In the genomic region with DNA sequence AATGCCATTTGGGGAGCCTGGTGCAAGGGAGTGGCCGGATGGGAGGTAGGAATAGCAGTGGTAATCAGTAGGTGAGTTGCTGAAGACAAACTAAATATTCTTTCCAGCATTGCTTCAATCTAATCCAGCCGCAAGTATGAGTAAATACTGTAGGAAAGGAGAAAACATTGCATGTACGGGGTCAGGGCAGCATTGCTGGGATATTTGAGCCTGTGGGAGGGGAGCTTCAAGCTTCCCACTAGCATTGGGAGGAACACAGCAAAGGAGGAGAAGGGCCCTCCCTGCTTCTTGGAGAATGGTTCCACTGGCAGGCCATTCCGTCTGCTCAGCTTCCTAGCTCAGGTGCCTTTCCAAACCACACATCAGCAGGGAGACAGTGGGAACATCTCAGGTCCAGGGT, we compare ENCODE assay signal across 11 cellular contexts. TPM values are rescaled to one million over a fixed set of nuclear protein-coding genes. Genes with fewer than 3 reads are reported as not detected.
DNase-seq lines count a peak whose midpoint lies in the region; ATAC-seq, FAIRE-seq and TF ChIP-seq lines count a peak whose summit lies in the region.
"Had no signal": no experiment of that assay in that cellular context is flagged by ENCODE, and none has a peak within 500 bp of the region (broad histone marks: within the 10 kb centered on the region; RNA-seq: fewer than 3 reads in every experiment).

No MANE protein-coding gene starts in this region.

- no peak overlapping the region for H3K9ac ChIP-seq in HepG2 (ENCODE audit: insufficient read depth, low read depth, low read length)

- no peaks in the 10 kb centered on the region for H3K9me2 ChIP-seq in hepatocyte (replicated peaks; ENCODE audit: insufficient read depth)

- peaks cover 42% of the 10 kb centered on the region for H3K4me1 Mint-ChIP-seq in activated naive CD8-positive, alpha-beta T cell treated with anti-CD3 and anti-CD28 coated beads, Interleukin-2, amount 10 ng/mL, durations not matched to agents 7 days and 5 days

- H2AFZ ChIP-seq in hepatocyte (no peak overlapping the region), HepG2 (ENCODE audit: low read length) (no peak overlapping the region)

- peak; percentile 17 for DNase-seq in H7
- DNase-seq in activated naive CD8-positive, alpha-beta T cell treated with anti-CD3 and anti-CD28 coated beads, Interleukin-2, amount 10 ng/mL, durations not matched to agents 7 days and 5 days, result no peak
- DNase-seq in hepatocyte (ENCODE audit: low spot score), result no peak
- DNase-seq in spleen, result no peak
- DNase-seq in HepG2 (ENCODE audit: low spot score), result no peak
- no peak for DNase-seq in NCI-H69 (lab: John Stamatoyannopoulos, UW)
- DNase-seq in AG08395 (ENCODE audit: low spot score), result no peak
- DNase-seq in HK-2 (ENCODE audit: unreplicated experiment), result no peak
- DNase-seq: activated T-cell treated with anti-CD3 and anti-CD28 coated beads, Interleukin-2, amount 50 U/mL, for 48 hours; mesendoderm; stimulated activated CD4-positive, alpha-beta T cell treated with anti-CD3 and anti-CD28 coated beads, Interleukin-4, amount 100 ng/mL, for 1 hour had no signal

- H3K36me3 Mint-ChIP-seq in activated naive CD8-positive, alpha-beta T cell treated with anti-CD3 and anti-CD28 coated beads, Interleukin-2, amount 10 ng/mL, durations not matched to agents 7 days and 5 days, result peaks cover 37% of the 10 kb centered on the region

- H3K27me3 ChIP-seq in H7 (ENCODE audit: control insufficient read depth, insufficient read depth, low read length) (peaks cover 36% of the 10 kb centered on the region), hepatocyte (no peaks in the 10 kb centered on the region), spleen (replicated peaks in 1 of 7) (no peaks in the 10 kb centered on the region), HepG2 (ENCODE audit: control insufficient read depth in 1 of 2, insufficient read depth in 2 of 2, low read length in 2 of 2) (no peaks in the 10 kb centered on the region)

- H3K9me3 Mint-ChIP-seq in activated naive CD8-positive, alpha-beta T cell treated with anti-CD3 and anti-CD28 coated beads, Interleukin-2, amount 10 ng/mL, durations not matched to agents 7 days and 5 days, result no peaks in the 10 kb centered on the region

- H3K27ac ChIP-seq in hepatocyte (peak overlapping the region; percentile 93), spleen (peak overlapping the region in 5 of 8 donors; percentile 64 to 80 (median 76)), HepG2 (ENCODE audit: extremely low read length, insufficient read depth, low read length) (no peak overlapping the region)

- no peak overlapping the region for H3K4me3 Mint-ChIP-seq in activated naive CD8-positive, alpha-beta T cell treated with anti-CD3 and anti-CD28 coated beads, Interleukin-2, amount 10 ng/mL, durations not matched to agents 7 days and 5 days

- no peaks in the 10 kb centered on the region for H3K27me3 Mint-ChIP-seq in activated naive CD8-positive, alpha-beta T cell treated with anti-CD3 and anti-CD28 coated beads, Interleukin-2, amount 10 ng/mL, durations not matched to agents 7 days and 5 days

- in situ Hi-C loops in HepG2 (cut with HindIII; ENCODE audit: extremely low pct_ligation_motif_present, low pct_unique_long_range_greater_than_20kb), result no loop called here

- ATAC-seq in activated naive CD8-positive, alpha-beta T cell treated with anti-CD3 and anti-CD28 coated beads, Interleukin-2, amount 10 ng/mL, durations not matched to agents 7 days and 5 days (ENCODE audit: low read depth), result no peak
- ATAC-seq in HepG2, result no peak

- H3K4me2 ChIP-seq in hepatocyte, result peak overlapping the region; percentile 57
- no peak overlapping the region for H3K4me2 ChIP-seq in HepG2 (ENCODE audit: low read depth, low read length)

- H3K4me3 ChIP-seq in H7 (ENCODE audit: insufficient read depth, low read depth, low read length) (no peak overlapping the region), hepatocyte (no peak overlapping the region), spleen (no peak overlapping the region), HepG2 (replicated peaks in 1 of 3; ENCODE audit: insufficient read depth in 1 of 3, low read depth in 2 of 3, low read length in 3 of 3) (no peak overlapping the region)

- POLR2A ChIA-PET in activated naive CD8-positive, alpha-beta T cell treated with anti-CD3 and anti-CD28 coated beads, Interleukin-2, amount 10 ng/mL, durations not matched to agents 7 days and 5 days (lab: Charles Lee), result interaction anchor here (1.1 to 3.3 kb wide), 3 partner anchors 11 to 22 kb away, joined by 3 to 29 read pairs (median 5); no protein-coding TSS in a partner anchor
- POLR2A ChIA-PET in HepG2 (lab: Yijun Ruan, JAX), result no interaction called here

- TF ChIP-seq RAD21 in HepG2 (CRISPR knock-in tag; IDR thresholded peaks at IDR 0.05), result no peak

- peak overlapping the region; percentile 3 for H3K27ac Mint-ChIP-seq in activated naive CD8-positive, alpha-beta T cell treated with anti-CD3 and anti-CD28 coated beads, Interleukin-2, amount 10 ng/mL, durations not matched to agents 7 days and 5 days

- TF ChIP-seq CTCF in hepatocyte (IDR thresholded peaks at IDR 0.05; ENCODE audit: poor library complexity) (no peak), spleen (IDR thresholded peaks at IDR 0.05 in 8 of 11, conservative IDR thresholded peaks at IDR 0.05 in 3 of 11) (no peak), HepG2 (CRISPR knock-in tag; IDR thresholded peaks at IDR 0.05) (no peak)

- TF ChIP-seq EP300 in HepG2 (IDR thresholded peaks at IDR 0.05; ENCODE audit: low read depth in 2 of 2, low read length in 2 of 2) (no peak), HepG2 (CRISPR knock-in tag; IDR thresholded peaks at IDR 0.05; ENCODE audit: borderline replicate concordance) (no peak)

- peaks cover 79% of the 10 kb centered on the region for H3K79me2 ChIP-seq in hepatocyte
- no peaks in the 10 kb centered on the region for H3K79me2 ChIP-seq in HepG2 (ENCODE audit: insufficient read depth, low read length)

- no peak for FAIRE-seq in HepG2 (lab: Jason Lieb, UNC)

- CTCF ChIA-PET in HepG2 (lab: Yijun Ruan, JAX; ENCODE audit: low intra/inter-chr PET ratio, low total read pairs), result no interaction called here

- no TSS peak for BruUV-seq in HepG2 (replicated peaks; lab: Mats Ljungman, UMichigan)

- peaks cover 43% of the 10 kb centered on the region for H3K4me1 ChIP-seq in hepatocyte (ENCODE audit: insufficient read depth)
- H3K4me1 ChIP-seq in spleen, result peaks cover 18 to 80% (median 49%) of the 10 kb centered on the region in 6 donors
- H3K4me1 ChIP-seq in HepG2 (ENCODE audit: insufficient read depth, low read length), result no peaks in the 10 kb centered on the region

- H4K20me1 ChIP-seq in hepatocyte (ENCODE audit: insufficient read depth, poor library complexity, severe bottlenecking) (no peaks in the 10 kb centered on the region), HepG2 (ENCODE audit: insufficient read depth, low read length) (no peaks in the 10 kb centered on the region)

- H3K9me3 ChIP-seq in hepatocyte (ENCODE audit: low read depth) (no peaks in the 10 kb centered on the region), spleen (no peaks in the 10 kb centered on the region), HepG2 (ENCODE audit: low read length) (no peaks in the 10 kb centered on the region)

- H3K36me3 ChIP-seq in H7 (replicated peaks; ENCODE audit: control insufficient read depth, insufficient read depth, low read length), result no peaks in the 10 kb centered on the region; the same call in 1 of the 2 replicates
- no peaks in the 10 kb centered on the region for H3K36me3 ChIP-seq in hepatocyte (replicated peaks; ENCODE audit: insufficient read depth, low read depth)
- H3K36me3 ChIP-seq in spleen, result peaks cover 0 to 45% (median 3%) of the 10 kb centered on the region in 6 donors
- no peaks in the 10 kb centered on the region; a peak in 1 of 5 replicates for H3K36me3 ChIP-seq in HepG2 (replicated peaks in 1 of 2; ENCODE audit: control insufficient read depth in 1 of 2, insufficient read depth in 2 of 2, low read length in 2 of 2)

- intact Hi-C loops in spleen (cut with DNase I; ENCODE audit: low total_unique reads) (no loop called here), HepG2 (cut with micrococcal nuclease; ENCODE audit: unreplicated experiment) (no loop called here)

- TF ChIP-seq POLR2A in spleen (IDR thresholded peaks at IDR 0.05) (no peak), HepG2 (IDR thresholded peaks at IDR 0.05; ENCODE audit: insufficient read depth in 1 of 2, low read depth in 2 of 2, low read length in 2 of 2) (no peak)

- 67% methylated on average over 4 of the region's 4 CpGs for WGBS in hepatocyte (ENCODE audit: low lambda C conversion rate, missing lambda C conversion rate)
- 81 to 92% (median 87%) methylated on average over 4 of the region's 4 CpGs for WGBS in spleen, 5 donors
- WGBS in HepG2 (ENCODE audit: low lambda C conversion rate), result 65% methylated on average over 4 of the region's 4 CpGs

RNA-seq across cellular contexts. Expression of a gene that starts 15.2 kb away (rescaled TPM):
- total RNA-seq in H7 (2014; rRNA removed; shearing (Covaris generic)), result 46.8 and 60.4 TPM in 2 replicates
- 100 to 1,000 TPM; 169 to 177 TPM for total RNA-seq in activated naive CD8-positive, alpha-beta T cell treated with anti-CD3 and anti-CD28 coated beads, Interleukin-2, amount 10 ng/mL, durations not matched to agents 7 days and 5 days
- 123 and 147 TPM in 2 replicates for total RNA-seq in hepatocyte
- polyA plus RNA-seq in hepatocyte, result 161 and 162 TPM in 2 replicates
- total RNA-seq in spleen, result 100 to 1,000 TPM in 1 of 7 donors, 10 to 100 TPM in 6; 48.8 to 106 (median 88.8) TPM
- 10 to 100 TPM; 20.5 to 50.7 (median 35.7) TPM for polyA plus RNA-seq in spleen
- 6.2 and 7.8 TPM in 2 replicates for total RNA-seq in HepG2 (2016; rRNA removed; fragmentation: Illumina TruSeq; extraction: Trizol)
- 2.0 and 2.6 TPM in 2 replicates for total RNA-seq in HepG2 (2016; cell fraction: cytosol; rRNA removed; fragmentation: Illumina TruSeq; extraction: Trizol; ENCODE audit: low read depth)
- 6.2 and 7.8 TPM in 2 replicates for total RNA-seq in HepG2 (2016; cell fraction: insoluble cytoplasmic fraction; rRNA removed; fragmentation: Illumina TruSeq; extraction: Trizol)
- total RNA-seq in HepG2 (2016; cell fraction: membrane; rRNA removed; fragmentation: Illumina TruSeq; extraction: Trizol), result 5.4 and 5.5 TPM in 2 replicates
- total RNA-seq in HepG2 (2016; cell fraction: nucleus; rRNA removed; fragmentation: Illumina TruSeq; extraction: Trizol), result 4.8 and 5.3 TPM in 2 replicates
- polyA plus RNA-seq in HepG2 (2011; rRNA removed), result 7.4 and 10.8 TPM in 2 replicates
- polyA plus RNA-seq in HepG2 (2011; cell fraction: cytosol; rRNA removed), result 3.5 and 4.8 TPM in 2 replicates
- polyA plus RNA-seq in HepG2 (2011; cell fraction: nucleus; rRNA removed), result 27.6 and 31.4 TPM in 2 replicates
- polyA plus RNA-seq in HepG2 (2012), result 7.0 and 8.4 TPM in 2 replicates
- 2.3 and 2.7 TPM in 2 replicates for polyA plus RNA-seq in HepG2 (2016; cell fraction: cytosol; fragmentation: Illumina TruSeq; extraction: Trizol; ENCODE audit: low read depth)
- 8.9 and 9.2 TPM in 2 replicates for polyA plus RNA-seq in HepG2 (2016; cell fraction: insoluble cytoplasmic fraction; fragmentation: Illumina TruSeq; extraction: Trizol; ENCODE audit: low read depth)
- polyA plus RNA-seq in HepG2 (2016; cell fraction: membrane; fragmentation: Illumina TruSeq; extraction: Trizol; ENCODE audit: low read depth), result 4.9 and 5.3 TPM in 2 replicates
- polyA plus RNA-seq in HepG2 (2016; cell fraction: nucleus; fragmentation: Illumina TruSeq; extraction: Trizol; ENCODE audit: insufficient read depth, low read depth), result 9.2 and 12.8 TPM in 2 replicates
- polyA minus RNA-seq in HepG2 (2011; rRNA and poly(A)+ RNA removed; ENCODE audit: low replicate concordance), result 5.0 and 63.8 TPM in 2 replicates
- polyA minus RNA-seq in HepG2 (2011; cell fraction: cytosol; rRNA and poly(A)+ RNA removed), result 4.1 and 4.3 TPM in 2 replicates
- 7.7 and 11.3 TPM in 2 replicates for polyA minus RNA-seq in HepG2 (2011; cell fraction: nucleus; rRNA and poly(A)+ RNA removed)
